ENCODE assay signal across 9 cellular contexts in genomic region chr7:43868181-43868580, GRCh38. TPM values are rescaled to one million over a fixed set of nuclear protein-coding genes. Genes with fewer than 3 reads are reported as not detected.
DNase-seq lines count a peak whose midpoint lies in the region; ATAC-seq and TF ChIP-seq lines count a peak whose summit lies in the region.
"Had no signal": no experiment of that assay in that cellular context is flagged by ENCODE, and none has a peak within 500 bp of the region (broad histone marks: within the 10 kb centered on the region; RNA-seq: fewer than 3 reads in every experiment).

No MANE protein-coding gene starts in this region.

- H3K36me3 ChIP-seq in stomach = peaks cover 8 to 28% (median 25%) of the 10 kb centered on the region in 4 donors

- H3K27ac ChIP-seq in stomach = peak overlapping the region in 3 of 5 donors; percentile 87 to 90 (median 90)

- H3K4me1 Mint-ChIP-seq in activated T-cell treated with anti-CD3 and anti-CD28 coated beads, Interleukin-2, amount 50 U/mL, for 24 hours (ENCODE audit: low read depth) = peaks cover 34% of the 10 kb centered on the region
- H3K4me1 Mint-ChIP-seq in activated CD8-positive, alpha-beta T cell treated with anti-CD3 and anti-CD28 coated beads for 36 hours (ENCODE audit: low read depth) = peaks cover 22% of the 10 kb centered on the region

- POLR2A ChIA-PET in activated CD8-positive, alpha-beta T cell treated with anti-CD3 and anti-CD28 coated beads for 36 hours (lab: Charles Lee) = interaction anchor here (1.1 to 1.9 kb wide), 2 partner anchors 21 to 138 kb away, joined by 4 to 8 read pairs; partner anchors contain the start of gene COA1

- TF ChIP-seq CTCF in activated CD8-positive, alpha-beta T cell treated with anti-CD3 and anti-CD28 coated beads for 36 hours (IDR thresholded peaks at IDR 0.05) = no peak
- TF ChIP-seq CTCF in stomach (IDR thresholded peaks at IDR 0.05) = no peak

- H3K9me3 ChIP-seq in iPS-18c (ENCODE audit: control insufficient read depth, insufficient read depth, low read length) (peaks cover 3% of the 10 kb centered on the region), stomach (no peaks in the 10 kb centered on the region)
- H3K9me3 ChIP-seq: upper lobe of left lung had no signal

- 48 to 58% (median 50%) methylated on average over 7 of the region's 7 CpGs for WGBS in stomach, 5 donors

- intact Hi-C loops in activated CD8-positive, alpha-beta T cell treated with anti-CD3 and anti-CD28 coated beads for 36 hours (cut with micrococcal nuclease) = no loop called here
- intact Hi-C loops in stomach (cut with DNase I; ENCODE audit: low total_unique reads) (no loop called here), head of caudate nucleus (cut with DNase I) (no loop called here)

- H3K4me1 ChIP-seq in stomach = peaks cover 8 to 38% (median 26%) of the 10 kb centered on the region in 4 donors

- peak overlapping the region; percentile 95 for H3K27ac Mint-ChIP-seq in activated T-cell treated with anti-CD3 and anti-CD28 coated beads, Interleukin-2, amount 50 U/mL, for 24 hours
- peak overlapping the region; percentile 87 for H3K27ac Mint-ChIP-seq in activated CD8-positive, alpha-beta T cell treated with anti-CD3 and anti-CD28 coated beads for 36 hours

- H3K27me3 Mint-ChIP-seq in activated T-cell treated with anti-CD3 and anti-CD28 coated beads, Interleukin-2, amount 50 U/mL, for 24 hours = no peaks in the 10 kb centered on the region
- H3K27me3 Mint-ChIP-seq in activated CD8-positive, alpha-beta T cell treated with anti-CD3 and anti-CD28 coated beads for 36 hours = no peaks in the 10 kb centered on the region

- no peak for TF ChIP-seq EP300 in stomach (IDR thresholded peaks at IDR 0.05)

- no peaks in the 10 kb centered on the region for H3K9me3 Mint-ChIP-seq in activated T-cell treated with anti-CD3 and anti-CD28 coated beads, Interleukin-2, amount 50 U/mL, for 24 hours
- H3K9me3 Mint-ChIP-seq in activated CD8-positive, alpha-beta T cell treated with anti-CD3 and anti-CD28 coated beads for 36 hours = peaks cover 1% of the 10 kb centered on the region

- H3K36me3 Mint-ChIP-seq in activated T-cell treated with anti-CD3 and anti-CD28 coated beads, Interleukin-2, amount 50 U/mL, for 24 hours (ENCODE audit: low read depth) = peaks cover 41% of the 10 kb centered on the region
- peaks cover 26% of the 10 kb centered on the region for H3K36me3 Mint-ChIP-seq in activated CD8-positive, alpha-beta T cell treated with anti-CD3 and anti-CD28 coated beads for 36 hours (ENCODE audit: low read depth)

- TF ChIP-seq POLR2A in stomach (IDR thresholded peaks at IDR 0.05) = no peak

- H3K4me3 Mint-ChIP-seq in activated T-cell treated with anti-CD3 and anti-CD28 coated beads, Interleukin-2, amount 50 U/mL, for 24 hours = peak overlapping the region; percentile 83
- H3K4me3 Mint-ChIP-seq in activated CD8-positive, alpha-beta T cell treated with anti-CD3 and anti-CD28 coated beads for 36 hours = peak overlapping the region; percentile 81

- no peaks in the 10 kb centered on the region for H3K27me3 ChIP-seq in stomach
- H3K27me3 ChIP-seq: upper lobe of left lung had no signal

- ATAC-seq in activated CD8-positive, alpha-beta T cell treated with anti-CD3 and anti-CD28 coated beads for 36 hours = no peak
- no peak for ATAC-seq in HG03045 (IDR thresholded peaks at IDR 0.05; ENCODE audit: unreplicated experiment)

- H3K4me3 ChIP-seq in iPS-18c (ENCODE audit: insufficient read depth, low read depth, low read length) (peak overlapping the region; percentile 87; the same call in 1 of the 2 replicates), stomach (peak overlapping the region; percentile 88 to 99 (median 96))

- no peak for DNase-seq in activated T-cell treated with anti-CD3 and anti-CD28 coated beads, Interleukin-2, amount 50 U/mL, for 24 hours
- DNase-seq in activated T-cell treated with anti-CD3 and anti-CD28 coated beads for 4 hours = no peak
- DNase-seq in activated CD8-positive, alpha-beta T cell treated with anti-CD3 and anti-CD28 coated beads for 36 hours = no peak
- DNase-seq in stomach = no peak
- DNase-seq in hypothalamus (lab: John Stamatoyannopoulos, UW) = no peak
- DNase-seq in head of caudate nucleus = no peak
- DNase-seq: upper lobe of left lung had no signal

- CTCF ChIA-PET in activated CD8-positive, alpha-beta T cell treated with anti-CD3 and anti-CD28 coated beads for 36 hours (lab: Charles Lee) = interaction anchor here (1.3 kb wide), 1 partner anchor 138 kb away, joined by 3 read pairs; no protein-coding TSS in a partner anchor

RNA-seq across cellular contexts. Expression of gene MRPS24, which starts 1.1 kb away (rescaled TPM):
- total RNA-seq in activated CD8-positive, alpha-beta T cell treated with anti-CD3 and anti-CD28 coated beads for 36 hours = 100 to 1,000 TPM; 127 to 130 TPM
- 100 to 1,000 TPM in 2 of 5 donors, 10 to 100 TPM in 2, not detected in 1; 17.1 to 200 (median 126) TPM for total RNA-seq in stomach
- 100 to 1,000 TPM; 159 to 191 (median 167) TPM for polyA plus RNA-seq in stomach

RNA-seq across cellular contexts. Expression of gene URGCP, which starts 38.2 kb away (rescaled TPM):
- total RNA-seq in activated CD8-positive, alpha-beta T cell treated with anti-CD3 and anti-CD28 coated beads for 36 hours = 10 to 100 TPM; 18.8 to 19.4 TPM
- total RNA-seq in stomach = 10 to 100 TPM; 20.1 to 47.3 (median 29.2) TPM
- polyA plus RNA-seq in stomach = 10 to 100 TPM; 10.8 to 14.9 (median 11.6) TPM

RNA-seq across cellular contexts. Expression of gene UBE2D4, which starts 58.1 kb away (rescaled TPM):
- total RNA-seq in activated CD8-positive, alpha-beta T cell treated with anti-CD3 and anti-CD28 coated beads for 36 hours = 10 to 100 TPM in 1 of 2 experiments, 1 to 10 TPM in 1; 8.8 to 10.2 TPM
- total RNA-seq in stomach = 10 to 100 TPM in 1 of 5 donors, 1 to 10 TPM in 2, under 1 TPM in 1, not detected in 1; 0.58 to 51.8 (median 6.0) TPM
- 10 to 100 TPM; 10.9 to 12.5 (median 12.1) TPM for polyA plus RNA-seq in stomach
